In the genomic region with DNA sequence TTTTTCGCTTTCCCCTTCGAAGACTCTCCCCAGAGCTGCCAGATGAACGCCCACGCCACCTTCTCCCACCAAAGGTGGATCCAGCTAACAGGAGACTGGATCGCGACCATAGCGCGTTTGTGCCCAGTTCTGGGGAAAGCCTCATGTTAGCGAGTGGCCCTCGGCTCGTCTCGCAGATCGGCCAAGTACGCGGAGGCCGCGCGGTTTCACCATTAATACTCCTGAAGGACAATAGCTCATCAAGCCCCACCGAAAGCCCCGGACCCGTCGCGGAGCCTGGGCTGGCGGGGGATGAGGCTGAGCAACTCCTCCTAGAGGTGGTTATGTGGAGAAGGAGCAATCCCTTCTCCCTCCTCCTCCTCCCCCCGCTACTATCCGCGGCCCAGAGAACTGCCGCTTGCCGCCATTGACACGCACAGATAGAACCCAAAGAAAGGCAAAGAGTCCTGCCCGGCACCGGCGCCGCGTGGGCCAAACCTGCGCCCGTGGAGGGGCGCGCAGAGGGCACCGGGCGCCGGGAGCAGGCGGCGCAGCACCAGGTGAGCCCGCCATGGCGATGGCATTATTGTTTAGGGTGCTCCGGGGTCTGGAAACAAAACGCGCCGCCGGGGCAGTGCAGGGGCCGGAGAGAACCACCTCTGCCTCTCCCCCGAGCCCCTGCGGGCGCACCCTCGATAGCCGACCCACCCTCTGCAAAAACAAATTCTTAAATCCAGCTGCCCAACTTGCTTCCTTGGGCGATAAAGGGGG, we compare ENCODE assay signal across 1 cellular context.
TF ChIP-seq lines count a peak whose summit lies in the region.

A gene (plus strand): TSS at position 385 of the 750 bp plus-strand sequence. CDS start 22,813 bp downstream, outside the sequence.

TF ChIP-seq in HepG2, 621 proteins besides CTCF, POLR2A, EP300 and RAD21 (continued from another document and continues in another):
- TF ChIP-seq, protein P1, sequence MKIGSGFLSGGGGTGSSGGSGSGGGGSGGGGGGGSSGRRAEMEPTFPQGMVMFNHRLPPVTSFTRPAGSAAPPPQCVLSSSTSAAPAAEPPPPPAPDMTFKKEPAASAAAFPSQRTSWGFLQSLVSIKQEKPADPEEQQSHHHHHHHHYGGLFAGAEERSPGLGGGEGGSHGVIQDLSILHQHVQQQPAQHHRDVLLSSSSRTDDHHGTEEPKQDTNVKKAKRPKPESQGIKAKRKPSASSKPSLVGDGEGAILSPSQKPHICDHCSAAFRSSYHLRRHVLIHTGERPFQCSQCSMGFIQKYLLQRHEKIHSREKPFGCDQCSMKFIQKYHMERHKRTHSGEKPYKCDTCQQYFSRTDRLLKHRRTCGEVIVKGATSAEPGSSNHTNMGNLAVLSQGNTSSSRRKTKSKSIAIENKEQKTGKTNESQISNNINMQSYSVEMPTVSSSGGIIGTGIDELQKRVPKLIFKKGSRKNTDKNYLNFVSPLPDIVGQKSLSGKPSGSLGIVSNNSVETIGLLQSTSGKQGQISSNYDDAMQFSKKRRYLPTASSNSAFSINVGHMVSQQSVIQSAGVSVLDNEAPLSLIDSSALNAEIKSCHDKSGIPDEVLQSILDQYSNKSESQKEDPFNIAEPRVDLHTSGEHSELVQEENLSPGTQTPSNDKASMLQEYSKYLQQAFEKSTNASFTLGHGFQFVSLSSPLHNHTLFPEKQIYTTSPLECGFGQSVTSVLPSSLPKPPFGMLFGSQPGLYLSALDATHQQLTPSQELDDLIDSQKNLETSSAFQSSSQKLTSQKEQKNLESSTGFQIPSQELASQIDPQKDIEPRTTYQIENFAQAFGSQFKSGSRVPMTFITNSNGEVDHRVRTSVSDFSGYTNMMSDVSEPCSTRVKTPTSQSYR (CRISPR knock-in tag; IDR thresholded peaks at IDR 0.05; ENCODE audit: borderline replicate concordance) = no peak
- TF ChIP-seq ZNF737 (CRISPR knock-in tag; IDR thresholded peaks at IDR 0.05; ENCODE audit: borderline replicate concordance) (no peak), AGO1 (IDR thresholded peaks at IDR 0.05; ENCODE audit: low read depth, low read length, poor library complexity, severe bottlenecking) (no peak), SMC3 (IDR thresholded peaks at IDR 0.05; ENCODE audit: low read length) (no peak), HDAC6 (IDR thresholded peaks at IDR 0.05; ENCODE audit: low read depth, low read length) (no peak), ZNF12 (CRISPR knock-in tag; IDR thresholded peaks at IDR 0.05) (no peak), ISX (CRISPR knock-in tag; conservative IDR thresholded peaks at IDR 0.05) (no peak), ZNF24 (IDR thresholded peaks at IDR 0.05) (no peak), U2AF1 (optimal IDR thresholded peaks at IDR 0.05; ENCODE audit: low read depth, low read length) (no peak), ZNF225 (CRISPR knock-in tag; IDR thresholded peaks at IDR 0.05) (0 out of 2 replicates have a peak, but pooled peaks have one; percentile 40), PHB2 (IDR thresholded peaks at IDR 0.05; ENCODE audit: partially characterized antibody) (no peak), ZMYM2 (CRISPR knock-in tag; IDR thresholded peaks at IDR 0.05) (no peak), ZNF496 (CRISPR knock-in tag; IDR thresholded peaks at IDR 0.05; ENCODE audit: insufficient replicate concordance) (no peak), NCOA5 (CRISPR knock-in tag; IDR thresholded peaks at IDR 0.05) (no peak), ZNF7 (CRISPR knock-in tag; IDR thresholded peaks at IDR 0.05) (no peak), ZNF678 (CRISPR knock-in tag; IDR thresholded peaks at IDR 0.05) (no peak), HOXD1 (CRISPR knock-in tag; IDR thresholded peaks at IDR 0.05) (peak; percentile 58; the same call in 1 of the 2 replicates), ZNF781 (CRISPR knock-in tag; IDR thresholded peaks at IDR 0.05; ENCODE audit: borderline replicate concordance, not compliant biosample characterization) (peak; percentile 33), LCORL (IDR thresholded peaks at IDR 0.05) (no peak), LCORL (CRISPR knock-in tag; IDR thresholded peaks at IDR 0.05) (peak; percentile 59), NR2F1 (CRISPR knock-in tag; IDR thresholded peaks at IDR 0.05) (no peak), ZNF614 (CRISPR knock-in tag; IDR thresholded peaks at IDR 0.05; ENCODE audit: borderline replicate concordance) (peak; percentile 26; the same call in 1 of the 2 replicates), ZBTB20 (CRISPR knock-in tag; IDR thresholded peaks at IDR 0.05; ENCODE audit: borderline replicate concordance, low read depth) (no peak), ZFP36L1 (CRISPR knock-in tag; IDR thresholded peaks at IDR 0.05) (0 out of 2 replicates have a peak, but pooled peaks have one; percentile 32), ZSCAN21 (CRISPR knock-in tag; IDR thresholded peaks at IDR 0.05; ENCODE audit: borderline replicate concordance) (no peak; the same call in 1 of the 2 replicates), MAFF (IDR thresholded peaks at IDR 0.05; ENCODE audit: low read depth, low read length) (no peak), PLRG1 (conservative IDR thresholded peaks at IDR 0.05) (no peak), SRSF9 (IDR thresholded peaks at IDR 0.05; ENCODE audit: borderline replicate concordance, insufficient read depth, low read depth, low read length, poor library complexity, severe bottlenecking) (no peak), ZNF180 (CRISPR knock-in tag; IDR thresholded peaks at IDR 0.05; ENCODE audit: borderline replicate concordance, low read depth) (no peak), ZNF556 (CRISPR knock-in tag; IDR thresholded peaks at IDR 0.05; ENCODE audit: borderline replicate concordance) (no peak; the same call in 1 of the 2 replicates), SRSF1 (optimal IDR thresholded peaks at IDR 0.05; ENCODE audit: low read depth, low read length) (no peak), HNRNPUL1 (IDR thresholded peaks at IDR 0.05; ENCODE audit: low read depth, low read length) (no peak), KLF15 (CRISPR knock-in tag; IDR thresholded peaks at IDR 0.05; ENCODE audit: borderline replicate concordance) (peak; percentile 22; the same call in 1 of the 2 replicates)
- TF ChIP-seq, protein P2, sequence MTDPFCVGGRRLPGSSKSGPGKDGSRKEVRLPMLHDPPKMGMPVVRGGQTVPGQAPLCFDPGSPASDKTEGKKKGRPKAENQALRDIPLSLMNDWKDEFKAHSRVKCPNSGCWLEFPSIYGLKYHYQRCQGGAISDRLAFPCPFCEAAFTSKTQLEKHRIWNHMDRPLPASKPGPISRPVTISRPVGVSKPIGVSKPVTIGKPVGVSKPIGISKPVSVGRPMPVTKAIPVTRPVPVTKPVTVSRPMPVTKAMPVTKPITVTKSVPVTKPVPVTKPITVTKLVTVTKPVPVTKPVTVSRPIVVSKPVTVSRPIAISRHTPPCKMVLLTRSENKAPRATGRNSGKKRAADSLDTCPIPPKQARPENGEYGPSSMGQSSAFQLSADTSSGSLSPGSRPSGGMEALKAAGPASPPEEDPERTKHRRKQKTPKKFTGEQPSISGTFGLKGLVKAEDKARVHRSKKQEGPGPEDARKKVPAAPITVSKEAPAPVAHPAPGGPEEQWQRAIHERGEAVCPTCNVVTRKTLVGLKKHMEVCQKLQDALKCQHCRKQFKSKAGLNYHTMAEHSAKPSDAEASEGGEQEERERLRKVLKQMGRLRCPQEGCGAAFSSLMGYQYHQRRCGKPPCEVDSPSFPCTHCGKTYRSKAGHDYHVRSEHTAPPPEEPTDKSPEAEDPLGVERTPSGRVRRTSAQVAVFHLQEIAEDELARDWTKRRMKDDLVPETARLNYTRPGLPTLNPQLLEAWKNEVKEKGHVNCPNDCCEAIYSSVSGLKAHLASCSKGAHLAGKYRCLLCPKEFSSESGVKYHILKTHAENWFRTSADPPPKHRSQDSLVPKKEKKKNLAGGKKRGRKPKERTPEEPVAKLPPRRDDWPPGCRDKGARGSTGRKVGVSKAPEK (CRISPR knock-in tag; IDR thresholded peaks at IDR 0.05; ENCODE audit: borderline replicate concordance) = no peak
- TF ChIP-seq, protein P3, sequence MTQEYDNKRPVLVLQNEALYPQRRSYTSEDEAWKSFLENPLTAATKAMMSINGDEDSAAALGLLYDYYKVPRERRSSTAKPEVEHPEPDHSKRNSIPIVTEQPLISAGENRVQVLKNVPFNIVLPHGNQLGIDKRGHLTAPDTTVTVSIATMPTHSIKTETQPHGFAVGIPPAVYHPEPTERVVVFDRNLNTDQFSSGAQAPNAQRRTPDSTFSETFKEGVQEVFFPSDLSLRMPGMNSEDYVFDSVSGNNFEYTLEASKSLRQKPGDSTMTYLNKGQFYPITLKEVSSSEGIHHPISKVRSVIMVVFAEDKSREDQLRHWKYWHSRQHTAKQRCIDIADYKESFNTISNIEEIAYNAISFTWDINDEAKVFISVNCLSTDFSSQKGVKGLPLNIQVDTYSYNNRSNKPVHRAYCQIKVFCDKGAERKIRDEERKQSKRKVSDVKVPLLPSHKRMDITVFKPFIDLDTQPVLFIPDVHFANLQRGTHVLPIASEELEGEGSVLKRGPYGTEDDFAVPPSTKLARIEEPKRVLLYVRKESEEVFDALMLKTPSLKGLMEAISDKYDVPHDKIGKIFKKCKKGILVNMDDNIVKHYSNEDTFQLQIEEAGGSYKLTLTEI (CRISPR knock-in tag; conservative IDR thresholded peaks at IDR 0.05) = no peak
- TF ChIP-seq, protein P4, sequence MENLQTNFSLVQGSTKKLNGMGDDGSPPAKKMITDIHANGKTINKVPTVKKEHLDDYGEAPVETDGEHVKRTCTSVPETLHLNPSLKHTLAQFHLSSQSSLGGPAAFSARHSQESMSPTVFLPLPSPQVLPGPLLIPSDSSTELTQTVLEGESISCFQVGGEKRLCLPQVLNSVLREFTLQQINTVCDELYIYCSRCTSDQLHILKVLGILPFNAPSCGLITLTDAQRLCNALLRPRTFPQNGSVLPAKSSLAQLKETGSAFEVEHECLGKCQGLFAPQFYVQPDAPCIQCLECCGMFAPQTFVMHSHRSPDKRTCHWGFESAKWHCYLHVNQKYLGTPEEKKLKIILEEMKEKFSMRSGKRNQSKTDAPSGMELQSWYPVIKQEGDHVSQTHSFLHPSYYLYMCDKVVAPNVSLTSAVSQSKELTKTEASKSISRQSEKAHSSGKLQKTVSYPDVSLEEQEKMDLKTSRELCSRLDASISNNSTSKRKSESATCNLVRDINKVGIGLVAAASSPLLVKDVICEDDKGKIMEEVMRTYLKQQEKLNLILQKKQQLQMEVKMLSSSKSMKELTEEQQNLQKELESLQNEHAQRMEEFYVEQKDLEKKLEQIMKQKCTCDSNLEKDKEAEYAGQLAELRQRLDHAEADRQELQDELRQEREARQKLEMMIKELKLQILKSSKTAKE (CRISPR knock-in tag; IDR thresholded peaks at IDR 0.05; ENCODE audit: borderline replicate concordance) = no peak
- TF ChIP-seq, protein P5, sequence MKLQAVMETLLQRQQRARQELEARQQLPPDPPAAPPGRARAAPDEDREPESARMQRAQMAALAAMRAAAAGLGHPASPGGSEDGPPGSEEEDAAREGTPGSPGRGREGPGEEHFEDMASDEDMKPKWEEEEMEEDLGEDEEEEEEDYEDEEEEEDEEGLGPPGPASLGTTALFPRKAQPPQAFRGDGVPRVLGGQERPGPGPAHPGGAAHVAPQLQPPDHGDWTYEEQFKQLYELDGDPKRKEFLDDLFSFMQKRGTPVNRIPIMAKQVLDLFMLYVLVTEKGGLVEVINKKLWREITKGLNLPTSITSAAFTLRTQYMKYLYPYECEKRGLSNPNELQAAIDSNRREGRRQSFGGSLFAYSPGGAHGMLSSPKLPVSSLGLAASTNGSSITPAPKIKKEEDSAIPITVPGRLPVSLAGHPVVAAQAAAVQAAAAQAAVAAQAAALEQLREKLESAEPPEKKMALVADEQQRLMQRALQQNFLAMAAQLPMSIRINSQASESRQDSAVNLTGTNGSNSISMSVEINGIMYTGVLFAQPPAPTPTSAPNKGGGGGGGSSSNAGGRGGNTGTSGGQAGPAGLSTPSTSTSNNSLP (IDR thresholded peaks at IDR 0.05; ENCODE audit: low read depth, low read length) = no peak
- TF ChIP-seq, protein P6, sequence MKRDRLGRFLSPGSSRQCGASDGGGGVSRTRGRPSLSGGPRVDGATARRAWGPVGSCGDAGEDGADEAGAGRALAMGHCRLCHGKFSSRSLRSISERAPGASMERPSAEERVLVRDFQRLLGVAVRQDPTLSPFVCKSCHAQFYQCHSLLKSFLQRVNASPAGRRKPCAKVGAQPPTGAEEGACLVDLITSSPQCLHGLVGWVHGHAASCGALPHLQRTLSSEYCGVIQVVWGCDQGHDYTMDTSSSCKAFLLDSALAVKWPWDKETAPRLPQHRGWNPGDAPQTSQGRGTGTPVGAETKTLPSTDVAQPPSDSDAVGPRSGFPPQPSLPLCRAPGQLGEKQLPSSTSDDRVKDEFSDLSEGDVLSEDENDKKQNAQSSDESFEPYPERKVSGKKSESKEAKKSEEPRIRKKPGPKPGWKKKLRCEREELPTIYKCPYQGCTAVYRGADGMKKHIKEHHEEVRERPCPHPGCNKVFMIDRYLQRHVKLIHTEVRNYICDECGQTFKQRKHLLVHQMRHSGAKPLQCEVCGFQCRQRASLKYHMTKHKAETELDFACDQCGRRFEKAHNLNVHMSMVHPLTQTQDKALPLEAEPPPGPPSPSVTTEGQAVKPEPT (CRISPR knock-in tag; IDR thresholded peaks at IDR 0.05; ENCODE audit: low read depth) = no peak
- TF ChIP-seq, protein P7, sequence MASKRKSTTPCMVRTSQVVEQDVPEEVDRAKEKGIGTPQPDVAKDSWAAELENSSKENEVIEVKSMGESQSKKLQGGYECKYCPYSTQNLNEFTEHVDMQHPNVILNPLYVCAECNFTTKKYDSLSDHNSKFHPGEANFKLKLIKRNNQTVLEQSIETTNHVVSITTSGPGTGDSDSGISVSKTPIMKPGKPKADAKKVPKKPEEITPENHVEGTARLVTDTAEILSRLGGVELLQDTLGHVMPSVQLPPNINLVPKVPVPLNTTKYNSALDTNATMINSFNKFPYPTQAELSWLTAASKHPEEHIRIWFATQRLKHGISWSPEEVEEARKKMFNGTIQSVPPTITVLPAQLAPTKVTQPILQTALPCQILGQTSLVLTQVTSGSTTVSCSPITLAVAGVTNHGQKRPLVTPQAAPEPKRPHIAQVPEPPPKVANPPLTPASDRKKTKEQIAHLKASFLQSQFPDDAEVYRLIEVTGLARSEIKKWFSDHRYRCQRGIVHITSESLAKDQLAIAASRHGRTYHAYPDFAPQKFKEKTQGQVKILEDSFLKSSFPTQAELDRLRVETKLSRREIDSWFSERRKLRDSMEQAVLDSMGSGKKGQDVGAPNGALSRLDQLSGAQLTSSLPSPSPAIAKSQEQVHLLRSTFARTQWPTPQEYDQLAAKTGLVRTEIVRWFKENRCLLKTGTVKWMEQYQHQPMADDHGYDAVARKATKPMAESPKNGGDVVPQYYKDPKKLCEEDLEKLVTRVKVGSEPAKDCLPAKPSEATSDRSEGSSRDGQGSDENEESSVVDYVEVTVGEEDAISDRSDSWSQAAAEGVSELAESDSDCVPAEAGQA (IDR thresholded peaks at IDR 0.05; ENCODE audit: low read depth) = 0 out of 2 replicates have a peak, but pooled peaks have one; percentile 42
- TF ChIP-seq, protein P7 (CRISPR knock-in tag; IDR thresholded peaks at IDR 0.05; ENCODE audit: borderline replicate concordance) = no peak
